1 cellular context compared by ENCODE assay signal in the genomic region with DNA sequence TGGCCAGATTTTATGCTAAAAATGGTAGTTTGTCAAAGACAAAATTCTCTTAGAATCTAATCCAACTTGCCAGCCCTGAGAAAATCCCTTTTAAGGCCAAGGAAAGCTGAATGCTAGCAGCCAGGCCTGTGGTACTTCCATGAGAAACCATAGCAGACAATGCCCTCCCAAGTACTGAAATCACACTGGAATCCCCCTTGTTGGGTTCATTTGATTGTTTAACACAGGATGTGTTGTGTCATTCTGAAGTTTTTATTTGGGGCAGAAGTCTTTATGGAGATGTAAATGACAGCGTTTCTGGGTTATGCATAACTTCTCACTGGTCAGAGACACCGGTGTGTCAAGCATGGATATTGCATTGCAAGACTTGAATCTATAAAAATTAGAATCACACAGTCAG.
A peak's percentile ranks its signal among the peaks of the same experiment; 100 is the strongest.
TF ChIP-seq lines count a peak whose summit lies in the region.

No MANE protein-coding gene starts in this region.

TF ChIP-seq in HEK293, 187 proteins besides CTCF, POLR2A, EP300 and RAD21 (continued from another document):
- TF ChIP-seq, protein P1, sequence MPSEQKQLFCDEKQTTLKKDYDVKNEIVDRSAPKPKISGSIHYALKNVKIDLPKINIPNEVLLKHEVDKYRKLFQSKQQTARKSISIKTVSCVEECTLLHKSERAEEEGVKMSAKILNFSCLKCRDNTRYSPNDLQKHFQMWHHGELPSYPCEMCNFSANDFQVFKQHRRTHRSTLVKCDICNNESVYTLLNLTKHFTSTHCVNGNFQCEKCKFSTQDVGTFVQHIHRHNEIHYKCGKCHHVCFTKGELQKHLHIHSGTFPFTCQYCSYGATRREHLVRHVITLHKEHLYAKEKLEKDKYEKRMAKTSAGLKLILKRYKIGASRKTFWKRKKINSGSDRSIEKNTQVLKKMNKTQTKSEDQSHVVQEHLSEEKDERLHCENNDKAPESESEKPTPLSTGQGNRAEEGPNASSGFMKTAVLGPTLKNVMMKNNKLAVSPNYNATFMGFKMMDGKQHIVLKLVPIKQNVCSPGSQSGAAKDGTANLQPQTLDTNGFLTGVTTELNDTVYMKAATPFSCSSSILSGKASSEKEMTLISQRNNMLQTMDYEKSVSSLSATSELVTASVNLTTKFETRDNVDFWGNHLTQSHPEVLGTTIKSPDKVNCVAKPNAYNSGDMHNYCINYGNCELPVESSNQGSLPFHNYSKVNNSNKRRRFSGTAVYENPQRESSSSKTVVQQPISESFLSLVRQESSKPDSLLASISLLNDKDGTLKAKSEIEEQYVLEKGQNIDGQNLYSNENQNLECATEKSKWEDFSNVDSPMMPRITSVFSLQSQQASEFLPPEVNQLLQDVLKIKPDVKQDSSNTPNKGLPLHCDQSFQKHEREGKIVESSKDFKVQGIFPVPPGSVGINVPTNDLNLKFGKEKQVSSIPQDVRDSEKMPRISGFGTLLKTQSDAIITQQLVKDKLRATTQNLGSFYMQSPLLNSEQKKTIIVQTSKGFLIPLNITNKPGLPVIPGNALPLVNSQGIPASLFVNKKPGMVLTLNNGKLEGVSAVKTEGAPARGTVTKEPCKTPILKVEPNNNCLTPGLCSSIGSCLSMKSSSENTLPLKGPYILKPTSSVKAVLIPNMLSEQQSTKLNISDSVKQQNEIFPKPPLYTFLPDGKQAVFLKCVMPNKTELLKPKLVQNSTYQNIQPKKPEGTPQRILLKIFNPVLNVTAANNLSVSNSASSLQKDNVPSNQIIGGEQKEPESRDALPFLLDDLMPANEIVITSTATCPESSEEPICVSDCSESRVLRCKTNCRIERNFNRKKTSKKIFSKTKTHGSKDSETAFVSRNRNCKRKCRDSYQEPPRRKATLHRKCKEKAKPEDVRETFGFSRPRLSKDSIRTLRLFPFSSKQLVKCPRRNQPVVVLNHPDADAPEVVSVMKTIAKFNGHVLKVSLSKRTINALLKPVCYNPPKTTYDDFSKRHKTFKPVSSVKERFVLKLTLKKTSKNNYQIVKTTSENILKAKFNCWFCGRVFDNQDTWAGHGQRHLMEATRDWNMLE (tag by site-specific recombination; conservative IDR thresholded peaks at IDR 0.05; ENCODE audit: low read depth) = no peak
- TF ChIP-seq MZF1 (tag by site-specific recombination; IDR thresholded peaks at IDR 0.05; ENCODE audit: borderline replicate concordance) (0 out of 2 replicates have a peak, but pooled peaks have one; percentile 13), ZNF248 (tag by site-specific recombination; IDR thresholded peaks at IDR 0.05) (no peak)
- TF ChIP-seq, protein P2, sequence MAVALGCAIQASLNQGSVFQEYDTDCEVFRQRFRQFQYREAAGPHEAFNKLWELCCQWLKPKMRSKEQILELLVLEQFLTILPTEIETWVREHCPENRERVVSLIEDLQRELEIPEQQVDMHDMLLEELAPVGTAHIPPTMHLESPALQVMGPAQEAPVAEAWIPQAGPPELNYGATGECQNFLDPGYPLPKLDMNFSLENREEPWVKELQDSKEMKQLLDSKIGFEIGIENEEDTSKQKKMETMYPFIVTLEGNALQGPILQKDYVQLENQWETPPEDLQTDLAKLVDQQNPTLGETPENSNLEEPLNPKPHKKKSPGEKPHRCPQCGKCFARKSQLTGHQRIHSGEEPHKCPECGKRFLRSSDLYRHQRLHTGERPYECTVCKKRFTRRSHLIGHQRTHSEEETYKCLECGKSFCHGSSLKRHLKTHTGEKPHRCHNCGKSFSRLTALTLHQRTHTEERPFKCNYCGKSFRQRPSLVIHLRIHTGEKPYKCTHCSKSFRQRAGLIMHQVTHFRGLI (tag by site-specific recombination; IDR thresholded peaks at IDR 0.05) = no peak
